In genomic region chr17:80789356-80789902, GRCh38 we compare ENCODE assay signal across 7 cellular contexts.
DNase-seq lines count a peak whose midpoint lies in the region; ATAC-seq lines count a peak whose summit lies in the region.

No MANE protein-coding gene starts in this region.

- H3K36me3 Mint-ChIP-seq in natural killer cell treated with Interleukin-12 subunit alpha and Interleukin-12 subunit beta and Interleukin-15 and Interleukin-18, amount 100 ng/mL, for 72 hours, result peaks cover 15% of the 10 kb centered on the region

- H3K4me3 Mint-ChIP-seq in natural killer cell treated with Interleukin-12 subunit alpha and Interleukin-12 subunit beta and Interleukin-15 and Interleukin-18, amount 100 ng/mL, for 72 hours, result peak overlapping the region; percentile 33

- peak overlapping the region; percentile 41 to 53 for H3K27ac Mint-ChIP-seq in natural killer cell treated with Interleukin-12 subunit alpha and Interleukin-12 subunit beta and Interleukin-15 and Interleukin-18, amount 100 ng/mL, for 72 hours

- H3K4me1 Mint-ChIP-seq in natural killer cell treated with Interleukin-12 subunit alpha and Interleukin-12 subunit beta and Interleukin-15 and Interleukin-18, amount 100 ng/mL, for 72 hours (ENCODE audit: low read depth in 2 of 2), result peaks cover 40 to 52% of the 10 kb centered on the region in 2 donors

- DNase-seq in NCI-H69 (lab: John Stamatoyannopoulos, UW) (peak; percentile 93), dedifferentiated amniotic fluid mesenchymal stem cell (ENCODE audit: extremely low spot score) (peak; percentile 76), caudate nucleus (lab: John Stamatoyannopoulos, UW) (no peak), HAP-1 (ENCODE audit: low spot score in 2 of 2) (no peak), NCI-H2081 (lab: John Stamatoyannopoulos, UW) (no peak)
- no peak for DNase-seq in natural killer cell treated with Interleukin-12 subunit alpha and Interleukin-12 subunit beta and Interleukin-15 and Interleukin-18, amount 100 ng/mL, for 72 hours (ENCODE audit: low spot score)

- in situ Hi-C loops in HAP-1 (cut with MboI; ENCODE audit: low sequenced_read_pairs), result no loop called here

- H3K36me3 ChIP-seq in HAP-1 (replicated peaks), result no peaks in the 10 kb centered on the region

- H3K4me1 ChIP-seq in HAP-1, result peaks cover 2% of the 10 kb centered on the region; the same call in 1 of the 2 replicates

- no peaks in the 10 kb centered on the region for H3K9me3 ChIP-seq in HAP-1

- H3K9me3 Mint-ChIP-seq in natural killer cell treated with Interleukin-12 subunit alpha and Interleukin-12 subunit beta and Interleukin-15 and Interleukin-18, amount 100 ng/mL, for 72 hours, result peaks cover 3% of the 10 kb centered on the region

- ATAC-seq in GM18868 (IDR thresholded peaks at IDR 0.05; ENCODE audit: unreplicated experiment), result peak; percentile 56
- peak in 1 of 2 donors; percentile 45 for ATAC-seq in natural killer cell treated with Interleukin-12 subunit alpha and Interleukin-12 subunit beta and Interleukin-15 and Interleukin-18, amount 100 ng/mL, for 72 hours

- no peaks in the 10 kb centered on the region for H3K27me3 ChIP-seq in HAP-1 (ENCODE audit: low read depth)

- no peaks in the 10 kb centered on the region for H3K27me3 Mint-ChIP-seq in natural killer cell treated with Interleukin-12 subunit alpha and Interleukin-12 subunit beta and Interleukin-15 and Interleukin-18, amount 100 ng/mL, for 72 hours

- H3K4me3 ChIP-seq in HAP-1, result no peak overlapping the region

- no peak overlapping the region for H3K27ac ChIP-seq in caudate nucleus (ENCODE audit: low read depth, low read length)

Comparison
In these comparisons a context has a peak if more than half of its experiments do, and no peak if none do; other contexts are left out.
1. DNase-seq: peak in NCI-H69 (single experiment) and dedifferentiated amniotic fluid mesenchymal stem cell (single experiment); none in natural killer cell treated with Interleukin-12 subunit alpha and Interleukin-12 subunit beta and Interleukin-15 and Interleukin-18, amount 100 ng/mL, for 72 hours (single experiment), caudate nucleus (0 of 61), HAP-1 (0 of 2) and NCI-H2081 (0 of 2).